1 cellular context compared by ENCODE assay signal in genomic region chr1:54287176-54287650, GRCh38.
A peak's percentile ranks its signal among the peaks of the same experiment; 100 is the strongest.
TF ChIP-seq lines count a peak whose summit lies in the region.

No MANE protein-coding gene starts in this region.

TF ChIP-seq in HEK293, 187 proteins besides CTCF, POLR2A, EP300 and RAD21 (continued from another document):
- peak; percentile 82 for TF ChIP-seq KLF9 (tag by site-specific recombination; IDR thresholded peaks at IDR 0.05; ENCODE audit: low read depth)
- 0 out of 2 replicates have a peak, but pooled peaks have one; percentile 30 for TF ChIP-seq BCL11A (tag by site-specific recombination; IDR thresholded peaks at IDR 0.05; ENCODE audit: low read depth)
- TF ChIP-seq YY2 (tag by site-specific recombination; IDR thresholded peaks at IDR 0.05), result no peak
- 0 out of 2 replicates have a peak, but pooled peaks have one; percentile 26 for TF ChIP-seq ZNF335 (tag by site-specific recombination; conservative IDR thresholded peaks at IDR 0.05)
- TF ChIP-seq, protein P1, sequence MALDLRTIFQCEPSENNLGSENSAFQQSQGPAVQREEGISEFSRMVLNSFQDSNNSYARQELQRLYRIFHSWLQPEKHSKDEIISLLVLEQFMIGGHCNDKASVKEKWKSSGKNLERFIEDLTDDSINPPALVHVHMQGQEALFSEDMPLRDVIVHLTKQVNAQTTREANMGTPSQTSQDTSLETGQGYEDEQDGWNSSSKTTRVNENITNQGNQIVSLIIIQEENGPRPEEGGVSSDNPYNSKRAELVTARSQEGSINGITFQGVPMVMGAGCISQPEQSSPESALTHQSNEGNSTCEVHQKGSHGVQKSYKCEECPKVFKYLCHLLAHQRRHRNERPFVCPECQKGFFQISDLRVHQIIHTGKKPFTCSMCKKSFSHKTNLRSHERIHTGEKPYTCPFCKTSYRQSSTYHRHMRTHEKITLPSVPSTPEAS (tag by site-specific recombination; IDR thresholded peaks at IDR 0.05), result peak; percentile 45; the same call in 1 of the 2 replicates
- TF ChIP-seq ZNF398 (tag by site-specific recombination; IDR thresholded peaks at IDR 0.05), result peak; percentile 34; the same call in 1 of the 2 replicates
- TF ChIP-seq ZBTB17 (tag by site-specific recombination; IDR thresholded peaks at IDR 0.05), result peak; percentile 78
- TF ChIP-seq SP2 (tag by site-specific recombination; IDR thresholded peaks at IDR 0.05), result peak; percentile 57
- TF ChIP-seq ZBTB48 (tag by site-specific recombination; IDR thresholded peaks at IDR 0.05), result peak; percentile 89
- TF ChIP-seq ZNF391 (tag by site-specific recombination; IDR thresholded peaks at IDR 0.05; ENCODE audit: borderline replicate concordance, low read depth), result no peak
- TF ChIP-seq ZNF791 (tag by site-specific recombination; IDR thresholded peaks at IDR 0.05), result no peak
- TF ChIP-seq ZBTB8A (tag by site-specific recombination; IDR thresholded peaks at IDR 0.05), result peak; percentile 73
- TF ChIP-seq ZNF623 (tag by site-specific recombination; IDR thresholded peaks at IDR 0.05), result no peak
- TF ChIP-seq, protein P2, sequence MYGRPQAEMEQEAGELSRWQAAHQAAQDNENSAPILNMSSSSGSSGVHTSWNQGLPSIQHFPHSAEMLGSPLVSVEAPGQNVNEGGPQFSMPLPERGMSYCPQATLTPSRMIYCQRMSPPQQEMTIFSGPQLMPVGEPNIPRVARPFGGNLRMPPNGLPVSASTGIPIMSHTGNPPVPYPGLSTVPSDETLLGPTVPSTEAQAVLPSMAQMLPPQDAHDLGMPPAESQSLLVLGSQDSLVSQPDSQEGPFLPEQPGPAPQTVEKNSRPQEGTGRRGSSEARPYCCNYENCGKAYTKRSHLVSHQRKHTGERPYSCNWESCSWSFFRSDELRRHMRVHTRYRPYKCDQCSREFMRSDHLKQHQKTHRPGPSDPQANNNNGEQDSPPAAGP (tag by site-specific recombination; IDR thresholded peaks at IDR 0.05), result peak; percentile 99
- TF ChIP-seq FEZF1 (tag by site-specific recombination; IDR thresholded peaks at IDR 0.05), result peak; percentile 94
- peak; percentile 45 for TF ChIP-seq ZXDB (tag by site-specific recombination; IDR thresholded peaks at IDR 0.05)
- no peak for TF ChIP-seq ZNF324 (tag by site-specific recombination; IDR thresholded peaks at IDR 0.05)
- peak; percentile 88 for TF ChIP-seq ZNF660 (tag by site-specific recombination; IDR thresholded peaks at IDR 0.05)
- peak; percentile 94 for TF ChIP-seq GLIS1 (tag by site-specific recombination; IDR thresholded peaks at IDR 0.05)
- peak; percentile 98 for TF ChIP-seq KLF1 (tag by site-specific recombination; IDR thresholded peaks at IDR 0.05)
- TF ChIP-seq GLIS2 (tag by site-specific recombination; IDR thresholded peaks at IDR 0.05), result peak; percentile 91
- TF ChIP-seq, protein P3, sequence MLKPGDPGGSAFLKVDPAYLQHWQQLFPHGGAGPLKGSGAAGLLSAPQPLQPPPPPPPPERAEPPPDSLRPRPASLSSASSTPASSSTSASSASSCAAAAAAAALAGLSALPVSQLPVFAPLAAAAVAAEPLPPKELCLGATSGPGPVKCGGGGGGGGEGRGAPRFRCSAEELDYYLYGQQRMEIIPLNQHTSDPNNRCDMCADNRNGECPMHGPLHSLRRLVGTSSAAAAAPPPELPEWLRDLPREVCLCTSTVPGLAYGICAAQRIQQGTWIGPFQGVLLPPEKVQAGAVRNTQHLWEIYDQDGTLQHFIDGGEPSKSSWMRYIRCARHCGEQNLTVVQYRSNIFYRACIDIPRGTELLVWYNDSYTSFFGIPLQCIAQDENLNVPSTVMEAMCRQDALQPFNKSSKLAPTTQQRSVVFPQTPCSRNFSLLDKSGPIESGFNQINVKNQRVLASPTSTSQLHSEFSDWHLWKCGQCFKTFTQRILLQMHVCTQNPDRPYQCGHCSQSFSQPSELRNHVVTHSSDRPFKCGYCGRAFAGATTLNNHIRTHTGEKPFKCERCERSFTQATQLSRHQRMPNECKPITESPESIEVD (tag by site-specific recombination; IDR thresholded peaks at IDR 0.05), result peak; percentile 48; the same call in 1 of the 2 replicates
- TF ChIP-seq ZNF692 (tag by site-specific recombination; IDR thresholded peaks at IDR 0.05), result peak; percentile 60; the same call in 1 of the 2 replicates
- TF ChIP-seq TRIM28 (IDR thresholded peaks at IDR 0.05; ENCODE audit: borderline replicate concordance, low read length), result peak; percentile 78; the same call in 1 of the 2 replicates
- TF ChIP-seq ZNF561 (tag by site-specific recombination; IDR thresholded peaks at IDR 0.05; ENCODE audit: borderline replicate concordance), result peak; percentile 54; the same call in 1 of the 2 replicates
- TF ChIP-seq ZNF16 (tag by site-specific recombination; IDR thresholded peaks at IDR 0.05; ENCODE audit: low read depth), result no peak
- peak; percentile 97 for TF ChIP-seq KLF10 (tag by site-specific recombination; IDR thresholded peaks at IDR 0.05)
- peak; percentile 60; the same call in 1 of the 2 replicates for TF ChIP-seq MZF1 (tag by site-specific recombination; IDR thresholded peaks at IDR 0.05; ENCODE audit: borderline replicate concordance)
- TF ChIP-seq, protein P4, sequence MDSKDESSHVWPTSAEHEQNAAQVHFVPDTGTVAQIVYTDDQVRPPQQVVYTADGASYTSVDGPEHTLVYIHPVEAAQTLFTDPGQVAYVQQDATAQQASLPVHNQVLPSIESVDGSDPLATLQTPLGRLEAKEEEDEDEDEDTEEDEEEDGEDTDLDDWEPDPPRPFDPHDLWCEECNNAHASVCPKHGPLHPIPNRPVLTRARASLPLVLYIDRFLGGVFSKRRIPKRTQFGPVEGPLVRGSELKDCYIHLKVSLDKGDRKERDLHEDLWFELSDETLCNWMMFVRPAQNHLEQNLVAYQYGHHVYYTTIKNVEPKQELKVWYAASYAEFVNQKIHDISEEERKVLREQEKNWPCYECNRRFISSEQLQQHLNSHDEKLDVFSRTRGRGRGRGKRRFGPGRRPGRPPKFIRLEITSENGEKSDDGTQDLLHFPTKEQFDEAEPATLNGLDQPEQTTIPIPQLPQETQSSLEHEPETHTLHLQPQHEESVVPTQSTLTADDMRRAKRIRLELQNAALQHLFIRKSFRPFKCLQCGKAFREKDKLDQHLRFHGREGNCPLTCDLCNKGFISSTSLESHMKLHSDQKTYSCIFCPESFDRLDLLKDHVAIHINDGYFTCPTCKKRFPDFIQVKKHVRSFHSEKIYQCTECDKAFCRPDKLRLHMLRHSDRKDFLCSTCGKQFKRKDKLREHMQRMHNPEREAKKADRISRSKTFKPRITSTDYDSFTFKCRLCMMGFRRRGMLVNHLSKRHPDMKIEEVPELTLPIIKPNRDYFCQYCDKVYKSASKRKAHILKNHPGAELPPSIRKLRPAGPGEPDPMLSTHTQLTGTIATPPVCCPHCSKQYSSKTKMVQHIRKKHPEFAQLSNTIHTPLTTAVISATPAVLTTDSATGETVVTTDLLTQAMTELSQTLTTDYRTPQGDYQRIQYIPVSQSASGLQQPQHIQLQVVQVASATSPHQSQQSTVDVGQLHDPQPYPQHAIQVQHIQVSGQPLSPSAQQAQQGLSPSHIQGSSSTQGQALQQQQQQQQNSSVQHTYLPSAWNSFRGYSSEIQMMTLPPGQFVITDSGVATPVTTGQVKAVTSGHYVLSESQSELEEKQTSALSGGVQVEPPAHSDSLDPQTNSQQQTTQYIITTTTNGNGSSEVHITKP (tag by site-specific recombination; IDR thresholded peaks at IDR 0.05), result peak; percentile 86
- TF ChIP-seq KLF7 (tag by site-specific recombination; IDR thresholded peaks at IDR 0.05; ENCODE audit: borderline replicate concordance), result peak; percentile 66; the same call in 1 of the 2 replicates
- TF ChIP-seq, protein P5, sequence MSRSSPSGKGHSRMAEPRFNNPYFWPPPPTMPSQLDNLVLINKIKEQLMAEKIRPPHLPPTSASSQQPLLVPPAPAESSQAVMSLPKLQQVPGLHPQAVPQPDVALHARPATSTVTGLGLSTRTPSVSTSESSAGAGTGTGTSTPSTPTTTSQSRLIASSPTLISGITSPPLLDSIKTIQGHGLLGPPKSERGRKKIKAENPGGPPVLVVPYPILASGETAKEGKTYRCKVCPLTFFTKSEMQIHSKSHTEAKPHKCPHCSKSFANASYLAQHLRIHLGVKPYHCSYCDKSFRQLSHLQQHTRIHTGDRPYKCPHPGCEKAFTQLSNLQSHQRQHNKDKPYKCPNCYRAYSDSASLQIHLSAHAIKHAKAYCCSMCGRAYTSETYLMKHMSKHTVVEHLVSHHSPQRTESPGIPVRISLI (tag by site-specific recombination; IDR thresholded peaks at IDR 0.05), result no peak
- no peak for TF ChIP-seq ZNF133 (tag by site-specific recombination; IDR thresholded peaks at IDR 0.05)
- TF ChIP-seq ZNF629 (tag by site-specific recombination; IDR thresholded peaks at IDR 0.05), result peak; percentile 91
- TF ChIP-seq, protein P6, sequence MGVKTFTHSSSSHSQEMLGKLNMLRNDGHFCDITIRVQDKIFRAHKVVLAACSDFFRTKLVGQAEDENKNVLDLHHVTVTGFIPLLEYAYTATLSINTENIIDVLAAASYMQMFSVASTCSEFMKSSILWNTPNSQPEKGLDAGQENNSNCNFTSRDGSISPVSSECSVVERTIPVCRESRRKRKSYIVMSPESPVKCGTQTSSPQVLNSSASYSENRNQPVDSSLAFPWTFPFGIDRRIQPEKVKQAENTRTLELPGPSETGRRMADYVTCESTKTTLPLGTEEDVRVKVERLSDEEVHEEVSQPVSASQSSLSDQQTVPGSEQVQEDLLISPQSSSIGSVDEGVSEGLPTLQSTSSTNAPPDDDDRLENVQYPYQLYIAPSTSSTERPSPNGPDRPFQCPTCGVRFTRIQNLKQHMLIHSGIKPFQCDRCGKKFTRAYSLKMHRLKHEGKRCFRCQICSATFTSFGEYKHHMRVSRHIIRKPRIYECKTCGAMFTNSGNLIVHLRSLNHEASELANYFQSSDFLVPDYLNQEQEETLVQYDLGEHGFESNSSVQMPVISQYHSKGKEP (tag by site-specific recombination; IDR thresholded peaks at IDR 0.05), result peak; percentile 100
